In genomic region chr6:48691420-48691819, GRCh38 we compare ENCODE assay signal across 25 cellular contexts.
"Had no signal": no experiment of that assay in that cellular context is flagged by ENCODE, and none has a peak within 500 bp of the region (broad histone marks: within the 10 kb centered on the region; RNA-seq: fewer than 3 reads in every experiment).

No MANE protein-coding gene starts in this region.

- H3K4me3 ChIP-seq: coronary artery, dorsolateral prefrontal cortex had no signal

- H3K36me3 ChIP-seq: brain microvascular endothelial cell had no signal

- DNase-seq: activated CD4-positive, alpha-beta memory T cell treated with anti-CD3 and anti-CD28 coated beads for 36 hours; activated CD4-positive, alpha-beta T cell treated with anti-CD3 and anti-CD28 coated beads for 36 hours; activated CD4-positive, alpha-beta T cell treated with anti-CD3 and anti-CD28 coated beads, Interleukin-2, amount 10 ng/mL, durations not matched to agents 24 days and 14 days; activated CD4-positive, CD25-positive, alpha-beta regulatory T cell; activated CD4-positive, CD25-positive, alpha-beta regulatory T cell treated with anti-CD3 and anti-CD28 coated beads, Interleukin-2, amount 50 U/mL, for 72 hours; activated CD8-positive, alpha-beta memory T cell treated with anti-CD3 and anti-CD28 coated beads, Interleukin-2, amount 10 ng/mL, durations not matched to agents 7 days and 5 days; activated CD8-positive, alpha-beta memory T cell treated with anti-CD3 and anti-CD28 coated beads, Interleukin-2, amount 50 U/mL, for 4 hours; activated CD8-positive, alpha-beta T cell treated with anti-CD3 and anti-CD28 coated beads, Interleukin-2, amount 10 ng/mL, durations not matched to agents 7 days and 5 days; activated gamma-delta T cell; activated naive CD4-positive, alpha-beta T cell treated with anti-CD3 and anti-CD28 coated beads, Interleukin-2, amount 50 U/mL, for 16 hours; activated naive CD4-positive, alpha-beta T cell treated with Interleukin-2 at 50 U/mL for 16 hours; activated T-cell treated with anti-CD3 and anti-CD28 coated beads, Interleukin-2, amount 50 U/mL, for 1 hour; activated T-cell treated with anti-CD3 and anti-CD28 coated beads, Interleukin-2, amount 50 U/mL, for 48 hours; amniotic stem cell; anterior cingulate cortex; brain microvascular endothelial cell; dorsolateral prefrontal cortex; effector memory CD4-positive, alpha-beta T cell; endodermal cell; foreskin fibroblast; head of caudate nucleus; hippocampal formation; T-helper 2 cell had no signal

- H3K27me3 ChIP-seq: brain microvascular endothelial cell, dorsolateral prefrontal cortex had no signal

- ATAC-seq: activated CD4-positive, alpha-beta T cell treated with anti-CD3 and anti-CD28 coated beads for 36 hours; activated CD8-positive, alpha-beta memory T cell treated with anti-CD3 and anti-CD28 coated beads, Interleukin-2, amount 10 ng/mL, durations not matched to agents 7 days and 5 days; activated CD8-positive, alpha-beta T cell treated with anti-CD3 and anti-CD28 coated beads, Interleukin-2, amount 10 ng/mL, durations not matched to agents 7 days and 5 days; esophagus mucosa had no signal

- H3K27ac ChIP-seq: brain microvascular endothelial cell, coronary artery, dorsolateral prefrontal cortex had no signal
